20 cellular contexts compared by ENCODE assay signal in genomic region chr1:74629283-74629682, GRCh38. TPM values are rescaled to one million over a fixed set of nuclear protein-coding genes. Genes with fewer than 3 reads are reported as not detected.
DNase-seq lines count a peak whose midpoint lies in the region; TF ChIP-seq lines count a peak whose summit lies in the region.
"Had no signal": no experiment of that assay in that cellular context is flagged by ENCODE, and none has a peak within 500 bp of the region (broad histone marks: within the 10 kb centered on the region; RNA-seq: fewer than 3 reads in every experiment).

No MANE protein-coding gene starts in this region.

- no peaks in the 10 kb centered on the region for H3F3A ChIP-seq in GM23248 (ENCODE audit: insufficient read depth)
- H3F3A ChIP-seq in neural cell (ENCODE audit: insufficient read depth, low read length, poor library complexity, severe bottlenecking) = no peaks in the 10 kb centered on the region

- no peaks in the 10 kb centered on the region for H3K9me3 ChIP-seq in GM23248 (ENCODE audit: low read depth)
- no peaks in the 10 kb centered on the region for H3K9me3 ChIP-seq in neural cell (ENCODE audit: low read length)
- H3K9me3 ChIP-seq: Peyer's patch had no signal

- peak overlapping the region; percentile 68 for H3K4me3 Mint-ChIP-seq in glutamatergic neuron (ENCODE audit: unreplicated experiment)
- H3K4me3 Mint-ChIP-seq: B cell; CD4-positive, alpha-beta memory T cell had no signal

- WGBS in GM23248 (ENCODE audit: low coverage in 1 of 2, low lambda C conversion rate in 2 of 2, missing lambda C conversion rate in 2 of 2), 2 experiments = 27 to 29% methylated on average over 2 of the region's 2 CpGs

- in situ Hi-C loops in GM23248 (cut with MboI) = no loop called here

- H3K27me3 ChIP-seq in GM23248 (replicated peaks; ENCODE audit: insufficient read depth) (peaks cover 7% of the 10 kb centered on the region; the same call in 1 of the 2 replicates), neural cell (ENCODE audit: insufficient read depth, low read depth, low read length) (no peaks in the 10 kb centered on the region)
- H3K27me3 ChIP-seq: Peyer's patch had no signal

- H3K9me3 Mint-ChIP-seq in glutamatergic neuron (ENCODE audit: unreplicated experiment) = no peaks in the 10 kb centered on the region
- H3K9me3 Mint-ChIP-seq: CD4-positive, alpha-beta memory T cell had no signal

- H3K4me3 ChIP-seq in GM23248 (no peak overlapping the region), neural cell (ENCODE audit: low read length) (peak overlapping the region; percentile 29)
- H3K4me3 ChIP-seq: Peyer's patch had no signal

- DNase-seq in GM23248 (peak; percentile 32), NCI-H2171 (lab: John Stamatoyannopoulos, UW) (peak; percentile 30), glutamatergic neuron (peak; percentile 59), NCI-H510A treated with DMSO at 0.1 percent for 48 hours (lab: John Stamatoyannopoulos, UW) (no peak), medulla oblongata (ENCODE audit: extremely low spot score) (no peak), NCI-H2196 (lab: John Stamatoyannopoulos, UW; ENCODE audit: unreplicated experiment) (no peak), SKM-1 treated with dmso at 0.1 percent for 144 hours (lab: John Stamatoyannopoulos, UW; ENCODE audit: unreplicated experiment) (no peak)
- DNase-seq: CD4-positive, alpha-beta memory T cell; GF-D8; Karpas-422; MM.1S; NCI-H1105; NCI-H187 treated with DMSO at 0.1 percent for 48 hours; NCI-H226; NCI-H748 treated with DMSO at 0.1 percent for 48 hours; Peyer's patch; SHP77 treated with DMSO at 0.1 percent for 48 hours had no signal

- peaks cover 3% of the 10 kb centered on the region for H3K27me3 Mint-ChIP-seq in glutamatergic neuron (ENCODE audit: unreplicated experiment)

- no peaks in the 10 kb centered on the region for H3K4me1 ChIP-seq in GM23248 (ENCODE audit: insufficient read depth)
- H3K4me1 ChIP-seq: Peyer's patch had no signal

- H3K9me2 ChIP-seq in GM23248 (ENCODE audit: insufficient read depth) = 0 out of 2 replicates have a peak, but pooled peaks cover 4% of the 10 kb centered on the region
- no peaks in the 10 kb centered on the region for H3K9me2 ChIP-seq in neural cell (ENCODE audit: insufficient read depth, low read length)

- peaks cover 27% of the 10 kb centered on the region for H3K4me1 Mint-ChIP-seq in glutamatergic neuron (ENCODE audit: low read depth, unreplicated experiment)
- H3K4me1 Mint-ChIP-seq: B cell; CD4-positive, alpha-beta memory T cell had no signal

- H2AFZ ChIP-seq in GM23248 (no peak overlapping the region), neural cell (ENCODE audit: low read depth, low read length) (no peak overlapping the region)

- H3K4me2 ChIP-seq in GM23248 (ENCODE audit: unreplicated experiment) = no peak overlapping the region
- no peak overlapping the region for H3K4me2 ChIP-seq in neural cell (ENCODE audit: low read length)

- H3K36me3 ChIP-seq in GM23248 (ENCODE audit: low read depth) = no peaks in the 10 kb centered on the region
- no peaks in the 10 kb centered on the region for H3K36me3 ChIP-seq in neural cell (ENCODE audit: insufficient read depth, low read length)
- H3K36me3 ChIP-seq: Peyer's patch had no signal

- H3K27ac ChIP-seq in GM23248 (no peak overlapping the region), neural cell (ENCODE audit: low read length) (no peak overlapping the region)
- H3K27ac ChIP-seq: Peyer's patch had no signal

- no peaks in the 10 kb centered on the region for H4K20me1 ChIP-seq in GM23248 (ENCODE audit: insufficient read depth)
- no peaks in the 10 kb centered on the region for H4K20me1 ChIP-seq in neural cell (ENCODE audit: insufficient read depth)

- H3K9ac ChIP-seq in GM23248 (no peak overlapping the region), neural cell (ENCODE audit: low read length) (no peak overlapping the region)

- TF ChIP-seq CTCF in glutamatergic neuron (IDR thresholded peaks at IDR 0.05; ENCODE audit: partially characterized antibody, unreplicated experiment) (no peak), neural cell (IDR thresholded peaks at IDR 0.05; ENCODE audit: poor library complexity, severe bottlenecking) (no peak)

- H3K36me3 Mint-ChIP-seq in glutamatergic neuron (ENCODE audit: unreplicated experiment) = no peaks in the 10 kb centered on the region
- H3K36me3 Mint-ChIP-seq: CD4-positive, alpha-beta memory T cell had no signal

- no peaks in the 10 kb centered on the region for H3K79me2 ChIP-seq in GM23248 (ENCODE audit: insufficient read depth)
- H3K79me2 ChIP-seq in neural cell (replicated peaks; ENCODE audit: insufficient read depth, low read length) = no peaks in the 10 kb centered on the region

- TF ChIP-seq EP300 in neural cell (conservative IDR thresholded peaks at IDR 0.05; ENCODE audit: poor library complexity, severe bottlenecking) = peak; percentile 66

- TF ChIP-seq RAD21 in neural cell (conservative IDR thresholded peaks at IDR 0.05) = no peak

- H3K27ac Mint-ChIP-seq in glutamatergic neuron (ENCODE audit: unreplicated experiment) = peak overlapping the region; percentile 93
- H3K27ac Mint-ChIP-seq: B cell; CD4-positive, alpha-beta memory T cell had no signal

TF ChIP-seq in neural cell, 6 proteins besides CTCF, POLR2A, EP300 and RAD21:
- TF ChIP-seq POLR2AphosphoS5 (IDR thresholded peaks at IDR 0.05) (peak; percentile 61), SMC3 (conservative IDR thresholded peaks at IDR 0.05; ENCODE audit: poor library complexity) (no peak)

RNA-seq across cellular contexts. Expression of gene ERICH3, which starts 44.3 kb away (rescaled TPM):
- total RNA-seq in GM23248 (2014; rRNA removed; shearing (Covaris generic)) = not detected in 2 replicates
- polyA plus RNA-seq in GM23248 (2016; fragmentation: Nextera tagmentation; extraction: Ambion mirVana) (not detected in 2 replicates), neural cell (0.27 TPM in 1 of 2 replicates, not detected in the other)
- total RNA-seq in glutamatergic neuron (ENCODE audit: unreplicated experiment) = 1.9 TPM
- 0.24 TPM in 1 of 2 replicates, not detected in the other for polyA minus RNA-seq in neural cell
- total RNA-seq: CD4-positive, alpha-beta memory T cell; H1 had no signal
- polyA plus RNA-seq: CD4-positive, alpha-beta memory T cell had no signal

Comparison
In these comparisons a context has a peak if more than half of its experiments do, and no peak if none do; other contexts are left out.
1. DNase-seq: peak in GM23248 (single experiment), NCI-H2171 (single experiment) and glutamatergic neuron (single experiment); none in NCI-H510A treated with DMSO at 0.1 percent for 48 hours (single experiment), medulla oblongata (single experiment), NCI-H2196 (single experiment) and SKM-1 treated with dmso at 0.1 percent for 144 hours (single experiment).